ENCODE assay signal across 11 cellular contexts in genomic region chr15:73704142-73704868, GRCh38. TPM values are rescaled to one million over a fixed set of nuclear protein-coding genes. Genes with fewer than 3 reads are reported as not detected.
"Had no signal": no experiment of that assay in that cellular context is flagged by ENCODE, and none has a peak within 500 bp of the region (broad histone marks: within the 10 kb centered on the region; RNA-seq: fewer than 3 reads in every experiment).

No MANE protein-coding gene starts in this region.

RNA-seq across cellular contexts. Expression of gene CD276, which starts 20.1 kb away (rescaled TPM):
- total RNA-seq: activated CD8-positive, alpha-beta T cell treated with anti-CD3 and anti-CD28 coated beads, Interleukin-2, amount 10 ng/mL, durations not matched to agents 7 days and 5 days had no signal

RNA-seq across cellular contexts. Expression of gene INSYN1, which starts 48.8 kb away (rescaled TPM):
- total RNA-seq: activated CD4-positive, alpha-beta memory T cell treated with anti-CD3 and anti-CD28 coated beads for 36 hours; activated CD4-positive, alpha-beta T cell treated with anti-CD3 and anti-CD28 coated beads for 36 hours; activated CD4-positive, alpha-beta T cell treated with anti-CD3 and anti-CD28 coated beads, Interleukin-2, amount 10 ng/mL, durations not matched to agents 24 days and 14 days; activated CD8-positive, alpha-beta memory T cell treated with anti-CD3 and anti-CD28 coated beads for 36 hours; activated CD8-positive, alpha-beta memory T cell treated with anti-CD3 and anti-CD28 coated beads, Interleukin-2, amount 10 ng/mL, durations not matched to agents 7 days and 5 days; activated CD8-positive, alpha-beta T cell treated with anti-CD3 and anti-CD28 coated beads, Interleukin-2, amount 10 ng/mL, durations not matched to agents 7 days and 5 days; activated naive CD4-positive, alpha-beta T cell treated with anti-CD3 and anti-CD28 coated beads for 36 hours; activated naive CD8-positive, alpha-beta T cell treated with anti-CD3 and anti-CD28 coated beads for 36 hours; activated T-helper 1 cell treated with anti-CD3 and anti-CD28 coated beads, Interleukin-12 subunit alpha, Interleukin-12 subunit beta, Interleukin-2, Interleukin-4 antibody, amounts not matched to agents 30 ng/mL and 10 ng/mL and 1 ng/mL, durations not matched to agents 14 hours and 24 hours and 36 hours; activated T-helper 2 cell treated with anti-CD3 and anti-CD28 coated beads, Interferon-gamma antibody, Interleukin-2, Interleukin-4, amounts not matched to agents 10 μg/mL and 5 μg/mL and 100 μg/mL, durations not matched to agents 14 hours and 24 hours and 36 hours; T-helper 1 cell treated with Interleukin-12 subunit alpha and Interleukin-12 subunit beta and Interleukin-4 antibody, amounts not matched to agents 30 ng/mL and 1 ng/mL, for 36 hours had no signal
